ENCODE assay signal across 11 cellular contexts in genomic region chr3:137709011-137709601, GRCh38.
A peak's percentile ranks its signal among the peaks of the same experiment; 100 is the strongest.
DNase-seq lines count a peak whose midpoint lies in the region; ATAC-seq, FAIRE-seq and TF ChIP-seq lines count a peak whose summit lies in the region.
"Had no signal": no experiment of that assay in that cellular context is flagged by ENCODE, and none has a peak within 500 bp of the region (broad histone marks: within the 10 kb centered on the region; RNA-seq: fewer than 3 reads in every experiment).

No MANE protein-coding gene starts in this region.

- ATAC-seq in HG02981 (IDR thresholded peaks at IDR 0.05; ENCODE audit: unreplicated experiment): no peak
- no peak for ATAC-seq in HG02571 (IDR thresholded peaks at IDR 0.05; ENCODE audit: unreplicated experiment)
- ATAC-seq in HG03025 (IDR thresholded peaks at IDR 0.05; ENCODE audit: low FRiP score, unreplicated experiment): no peak
- ATAC-seq: left colon had no signal

- FAIRE-seq in H54 (lab: Jason Lieb, UNC): no peak

- TF ChIP-seq POLR2A in H54 (IDR thresholded peaks at IDR 0.05; ENCODE audit: low read depth, low read length): no peak

- DNase-seq in D341Med (ENCODE audit: low spot score) (peak; percentile 71), H54 (ENCODE audit: insufficient read length, low spot score) (peak; percentile 6), RKO (ENCODE audit: low spot score) (peak; percentile 49), iris pigment epithelial cell (ENCODE audit: low read depth) (peak; percentile 2)
- DNase-seq in activated naive CD4-positive, alpha-beta T cell treated with anti-CD3 and anti-CD28 coated beads, Interleukin-2, amount 50 U/mL, for 16 hours: no peak
- DNase-seq: left colon; NCI-H187; stimulated activated CD4-positive, alpha-beta T cell treated with anti-CD3 and anti-CD28 coated beads, Interleukin-2, amount 100 ng/mL, for 48 hours had no signal
